ENCODE assay signal across 19 cellular contexts in the genomic region with DNA sequence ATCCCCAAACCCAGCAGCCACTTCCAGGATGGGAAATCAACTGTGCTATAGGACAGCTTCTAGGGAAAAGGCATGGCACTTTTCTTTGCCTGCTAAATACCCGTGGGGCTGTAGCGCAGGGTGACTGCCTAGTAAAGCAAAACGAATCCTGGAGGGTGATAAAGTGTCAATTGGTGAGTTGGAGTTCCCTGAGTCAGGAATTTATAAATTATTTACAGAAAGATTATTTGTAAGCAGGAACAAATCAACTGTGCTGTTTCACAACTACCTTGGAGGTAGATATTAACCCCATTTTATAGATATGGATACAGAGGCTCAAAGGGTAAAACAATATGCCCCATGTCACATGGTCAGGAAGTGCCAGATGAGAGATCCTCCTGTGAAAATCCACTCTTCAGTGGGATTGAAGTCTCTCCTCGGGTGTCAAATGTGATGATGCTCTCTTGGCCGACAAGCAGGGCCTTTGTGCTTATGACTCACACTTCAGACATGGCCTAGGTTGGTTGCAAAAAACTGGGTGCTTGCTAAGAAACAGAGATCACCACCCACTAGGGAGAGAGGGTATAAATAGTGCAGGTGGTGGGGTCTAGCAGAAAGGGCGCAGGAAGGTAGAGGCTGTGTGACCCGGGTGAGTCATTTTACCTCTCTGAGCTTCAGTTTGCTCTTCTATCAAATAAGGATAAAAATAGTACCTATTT.
DNase-seq lines count a peak whose midpoint lies in the region; ATAC-seq, FAIRE-seq and TF ChIP-seq lines count a peak whose summit lies in the region.
"Had no signal": no experiment of that assay in that cellular context is flagged by ENCODE, and none has a peak within 500 bp of the region (broad histone marks: within the 10 kb centered on the region; RNA-seq: fewer than 3 reads in every experiment).

No MANE protein-coding gene starts in this region.

- H3K4me1 Mint-ChIP-seq in stimulated activated memory B cell treated with anti-CD40 and anti-IgM and Interleukin-4, amounts not matched to agents 10 μg/mL and 1 μg/mL and 100 μg/mL, for 72 hours, result no peaks in the 10 kb centered on the region
- H3K4me1 Mint-ChIP-seq: activated naive CD8-positive, alpha-beta T cell treated with anti-CD3 and anti-CD28 coated beads, Interleukin-2, amount 10 ng/mL, durations not matched to agents 7 days and 5 days; natural killer cell had no signal

- no peak overlapping the region for H3K4me3 Mint-ChIP-seq in stimulated activated memory B cell treated with anti-CD40 and anti-IgM and Interleukin-4, amounts not matched to agents 10 μg/mL and 1 μg/mL and 100 μg/mL, for 72 hours
- H3K4me3 Mint-ChIP-seq: activated naive CD8-positive, alpha-beta T cell treated with anti-CD3 and anti-CD28 coated beads, Interleukin-2, amount 10 ng/mL, durations not matched to agents 7 days and 5 days; activated T-cell treated with anti-CD3 and anti-CD28 coated beads, Interleukin-2, amount 50 U/mL, for 24 hours; natural killer cell; T-helper 2 cell treated with Interferon-gamma antibody and Interleukin-4, amounts not matched to agents 5 μg/mL and 100 μg/mL, for 36 hours had no signal

- ATAC-seq in A549 (peak; percentile 39 to 42; a peak in 3 of 6 replicates), GM21717 (IDR thresholded peaks at IDR 0.05; ENCODE audit: unreplicated experiment) (no peak)
- ATAC-seq in stimulated activated memory B cell treated with anti-CD40 and anti-IgM and Interleukin-4, amounts not matched to agents 10 μg/mL and 1 μg/mL and 100 μg/mL, for 72 hours, result no peak
- ATAC-seq: lower lobe of right lung, natural killer cell had no signal

- peaks cover 11% of the 10 kb centered on the region for H3K4me1 ChIP-seq in A549
- H3K4me1 ChIP-seq in GM23248 (ENCODE audit: insufficient read depth), result peaks cover 6% of the 10 kb centered on the region; the same call in 1 of the 2 replicates
- H3K4me1 ChIP-seq in kidney (ENCODE audit: control insufficient read depth in 1 of 2, insufficient read depth in 1 of 2, low read depth in 1 of 2, low read length in 2 of 2), result peaks cover 0 to 2% of the 10 kb centered on the region in 2 donors
- H3K4me1 ChIP-seq: colonic mucosa, lower lobe of right lung had no signal

- intact Hi-C loops in kidney (cut with DNase I), result no loop called here

- no peak overlapping the region for H3K9ac ChIP-seq in GM23248
- H3K9ac ChIP-seq in kidney (ENCODE audit: low read length in 2 of 2), result no peak overlapping the region

- H3K27ac ChIP-seq in A549 (peak overlapping the region in 1 of 2 experiments; percentile 16; a peak in 1 of 6 replicates), GM23248 (no peak overlapping the region), kidney (ENCODE audit: low read depth in 2 of 2, low read length in 2 of 2) (no peak overlapping the region)
- H3K27ac ChIP-seq: colonic mucosa, lower lobe of right lung had no signal

- no peaks in the 10 kb centered on the region for H3K36me3 Mint-ChIP-seq in stimulated activated memory B cell treated with anti-CD40 and anti-IgM and Interleukin-4, amounts not matched to agents 10 μg/mL and 1 μg/mL and 100 μg/mL, for 72 hours
- H3K36me3 Mint-ChIP-seq: activated naive CD8-positive, alpha-beta T cell treated with anti-CD3 and anti-CD28 coated beads, Interleukin-2, amount 10 ng/mL, durations not matched to agents 7 days and 5 days; natural killer cell had no signal

- TF ChIP-seq EP300 in A549 (IDR thresholded peaks at IDR 0.05), result no peak

- in situ Hi-C loops in GM23248 (cut with MboI), result no loop called here

- POLR2A ChIA-PET in A549 (lab: Yijun Ruan, JAX), result no interaction called here

- no peaks in the 10 kb centered on the region for H3F3A ChIP-seq in GM23248 (ENCODE audit: insufficient read depth)

- CTCF ChIA-PET in A549 (lab: Yijun Ruan, JAX), result interaction anchor here (1.0 kb wide), 1 partner anchor 26 kb away, joined by 4 read pairs; no protein-coding TSS in a partner anchor

- 48% methylated on average over 7 of the region's 7 CpGs for WGBS in A549 (ENCODE audit: missing lambda C conversion rate)
- 65 to 70% methylated on average over 7 of the region's 7 CpGs for WGBS in GM23248 (ENCODE audit: low coverage in 1 of 2, low lambda C conversion rate in 2 of 2, missing lambda C conversion rate in 2 of 2), 2 experiments

- TF ChIP-seq RAD21 in A549 (conservative IDR thresholded peaks at IDR 0.05 in 1 of 2, IDR thresholded peaks at IDR 0.05 in 1 of 2), result no peak

- H3K27ac Mint-ChIP-seq in stimulated activated memory B cell treated with anti-CD40 and anti-IgM and Interleukin-4, amounts not matched to agents 10 μg/mL and 1 μg/mL and 100 μg/mL, for 72 hours, result no peak overlapping the region
- H3K27ac Mint-ChIP-seq: activated naive CD8-positive, alpha-beta T cell treated with anti-CD3 and anti-CD28 coated beads, Interleukin-2, amount 10 ng/mL, durations not matched to agents 7 days and 5 days; activated T-cell treated with anti-CD3 and anti-CD28 coated beads, Interleukin-2, amount 50 U/mL, for 24 hours; natural killer cell; T-helper 2 cell treated with Interferon-gamma antibody and Interleukin-4, amounts not matched to agents 5 μg/mL and 100 μg/mL, for 36 hours had no signal

- H3K4me3 ChIP-seq in A549 (no peak overlapping the region), GM23248 (no peak overlapping the region), kidney (ENCODE audit: low read length in 2 of 2) (no peak overlapping the region)
- H3K4me3 ChIP-seq: colonic mucosa, lower lobe of right lung had no signal

- H3K36me3 ChIP-seq in GM23248 (ENCODE audit: low read depth) (no peaks in the 10 kb centered on the region), kidney (ENCODE audit: control insufficient read depth in 1 of 2, insufficient read depth in 2 of 2, low read length in 2 of 2) (no peaks in the 10 kb centered on the region)
- H3K36me3 ChIP-seq: colonic mucosa, lower lobe of right lung had no signal

- peaks cover 2% of the 10 kb centered on the region for H3K9me3 Mint-ChIP-seq in stimulated activated memory B cell treated with anti-CD40 and anti-IgM and Interleukin-4, amounts not matched to agents 10 μg/mL and 1 μg/mL and 100 μg/mL, for 72 hours
- H3K9me3 Mint-ChIP-seq: activated naive CD8-positive, alpha-beta T cell treated with anti-CD3 and anti-CD28 coated beads, Interleukin-2, amount 10 ng/mL, durations not matched to agents 7 days and 5 days; activated T-cell treated with anti-CD3 and anti-CD28 coated beads, Interleukin-2, amount 50 U/mL, for 24 hours; natural killer cell; T-helper 2 cell treated with Interferon-gamma antibody and Interleukin-4, amounts not matched to agents 5 μg/mL and 100 μg/mL, for 36 hours had no signal

- no peaks in the 10 kb centered on the region for H3K9me3 ChIP-seq in A549
- no peaks in the 10 kb centered on the region for H3K9me3 ChIP-seq in GM23248 (ENCODE audit: low read depth)
- no peaks in the 10 kb centered on the region for H3K9me3 ChIP-seq in kidney (ENCODE audit: control insufficient read depth in 1 of 2, low read length in 2 of 2)
- H3K9me3 ChIP-seq: colonic mucosa, lower lobe of right lung had no signal

- peak; percentile 11 to 41 for DNase-seq in A549 (ENCODE audit: low read depth in 1 of 2, low spot score in 1 of 2)
- DNase-seq in GM23248, result peak; percentile 79
- peak; percentile 36 for DNase-seq in astrocyte of the hippocampus (ENCODE audit: low read depth, low spot score)
- peak; percentile 16 for DNase-seq in glomerular visceral epithelial cell (ENCODE audit: extremely low spot score)
- DNase-seq in kidney, result no peak
- DNase-seq in NCI-H748 (lab: John Stamatoyannopoulos, UW; ENCODE audit: unreplicated experiment), result no peak
- DNase-seq: activated CD4-positive, alpha-beta T cell treated with anti-CD3 and anti-CD28 coated beads for 4 hours; activated naive CD8-positive, alpha-beta T cell treated with anti-CD3 and anti-CD28 coated beads, Interleukin-2, amount 10 ng/mL, durations not matched to agents 7 days and 5 days; activated T-cell treated with anti-CD3 and anti-CD28 coated beads, Interleukin-2, amount 50 U/mL, for 24 hours; colonic mucosa; lower lobe of right lung; natural killer cell; NCI-H187 treated with DMSO at 0.1 percent for 48 hours; retina; SHP77; stimulated activated CD4-positive, alpha-beta T cell treated with anti-CD3 and anti-CD28 coated beads, Interleukin-1b, Interleukin-23, amount 100 ng/mL, for 48 hours had no signal

- no peak overlapping the region for H2AFZ ChIP-seq in GM23248

- no peak for FAIRE-seq in A549 (lab: Jason Lieb, UNC)
- no peak for FAIRE-seq in kidney (lab: Jason Lieb, UNC)

- H3K4me2 ChIP-seq in A549 (peak overlapping the region; percentile 44; the same call in 2 of the 3 replicates), GM23248 (ENCODE audit: unreplicated experiment) (no peak overlapping the region)

- H3K9me2 ChIP-seq in GM23248 (ENCODE audit: insufficient read depth), result no peaks in the 10 kb centered on the region

- no peak for TF ChIP-seq CTCF in A549 (IDR thresholded peaks at IDR 0.05)
- no peak for TF ChIP-seq CTCF in kidney (IDR thresholded peaks at IDR 0.05; ENCODE audit: borderline replicate concordance, extremely low read depth, insufficient read depth)

- no peak for TF ChIP-seq POLR2A in A549 (IDR thresholded peaks at IDR 0.05; ENCODE audit: low read length)

- H3K27me3 Mint-ChIP-seq in stimulated activated memory B cell treated with anti-CD40 and anti-IgM and Interleukin-4, amounts not matched to agents 10 μg/mL and 1 μg/mL and 100 μg/mL, for 72 hours, result peaks cover 25% of the 10 kb centered on the region

- no peaks in the 10 kb centered on the region for H4K20me1 ChIP-seq in GM23248 (ENCODE audit: insufficient read depth)

- H3K27me3 ChIP-seq in GM23248 (replicated peaks; ENCODE audit: insufficient read depth), result no peaks in the 10 kb centered on the region
- H3K27me3 ChIP-seq: colonic mucosa had no signal

- no peaks in the 10 kb centered on the region for H3K79me2 ChIP-seq in GM23248 (ENCODE audit: insufficient read depth)

TF ChIP-seq in A549, 52 proteins besides CTCF, POLR2A, EP300 and RAD21 (continues in another document):
- no peak for TF ChIP-seq EHF (CRISPR knock-in tag; IDR thresholded peaks at IDR 0.05)
- TF ChIP-seq, protein P1, sequence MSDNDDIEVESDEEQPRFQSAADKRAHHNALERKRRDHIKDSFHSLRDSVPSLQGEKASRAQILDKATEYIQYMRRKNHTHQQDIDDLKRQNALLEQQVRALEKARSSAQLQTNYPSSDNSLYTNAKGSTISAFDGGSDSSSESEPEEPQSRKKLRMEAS (IDR thresholded peaks at IDR 0.05), result no peak
- TF ChIP-seq HOXB5 (CRISPR knock-in tag; IDR thresholded peaks at IDR 0.05), result no peak
- TF ChIP-seq PHF8 (IDR thresholded peaks at IDR 0.05; ENCODE audit: borderline replicate concordance, low read depth), result no peak
- TF ChIP-seq, protein P2, sequence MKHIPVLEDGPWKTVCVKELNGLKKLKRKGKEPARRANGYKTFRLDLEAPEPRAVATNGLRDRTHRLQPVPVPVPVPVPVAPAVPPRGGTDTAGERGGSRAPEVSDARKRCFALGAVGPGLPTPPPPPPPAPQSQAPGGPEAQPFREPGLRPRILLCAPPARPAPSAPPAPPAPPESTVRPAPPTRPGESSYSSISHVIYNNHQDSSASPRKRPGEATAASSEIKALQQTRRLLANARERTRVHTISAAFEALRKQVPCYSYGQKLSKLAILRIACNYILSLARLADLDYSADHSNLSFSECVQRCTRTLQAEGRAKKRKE (CRISPR knock-in tag; IDR thresholded peaks at IDR 0.05; ENCODE audit: low read depth), result no peak

Comparison
In these comparisons a context has a peak if more than half of its experiments do, and no peak if none do; other contexts are left out.
1. ATAC-seq: peak in A549 (2 of 2); none in GM21717 (single experiment) and stimulated activated memory B cell treated with anti-CD40 and anti-IgM and Interleukin-4, amounts not matched to agents 10 μg/mL and 1 μg/mL and 100 μg/mL, for 72 hours (single experiment).
2. DNase-seq: peak in A549 (2 of 2), GM23248 (single experiment), astrocyte of the hippocampus (single experiment) and glomerular visceral epithelial cell (single experiment); none in kidney (single experiment) and NCI-H748 (single experiment).